Comparison of ENCODE assay signal across 8 cellular contexts in the genomic region with DNA sequence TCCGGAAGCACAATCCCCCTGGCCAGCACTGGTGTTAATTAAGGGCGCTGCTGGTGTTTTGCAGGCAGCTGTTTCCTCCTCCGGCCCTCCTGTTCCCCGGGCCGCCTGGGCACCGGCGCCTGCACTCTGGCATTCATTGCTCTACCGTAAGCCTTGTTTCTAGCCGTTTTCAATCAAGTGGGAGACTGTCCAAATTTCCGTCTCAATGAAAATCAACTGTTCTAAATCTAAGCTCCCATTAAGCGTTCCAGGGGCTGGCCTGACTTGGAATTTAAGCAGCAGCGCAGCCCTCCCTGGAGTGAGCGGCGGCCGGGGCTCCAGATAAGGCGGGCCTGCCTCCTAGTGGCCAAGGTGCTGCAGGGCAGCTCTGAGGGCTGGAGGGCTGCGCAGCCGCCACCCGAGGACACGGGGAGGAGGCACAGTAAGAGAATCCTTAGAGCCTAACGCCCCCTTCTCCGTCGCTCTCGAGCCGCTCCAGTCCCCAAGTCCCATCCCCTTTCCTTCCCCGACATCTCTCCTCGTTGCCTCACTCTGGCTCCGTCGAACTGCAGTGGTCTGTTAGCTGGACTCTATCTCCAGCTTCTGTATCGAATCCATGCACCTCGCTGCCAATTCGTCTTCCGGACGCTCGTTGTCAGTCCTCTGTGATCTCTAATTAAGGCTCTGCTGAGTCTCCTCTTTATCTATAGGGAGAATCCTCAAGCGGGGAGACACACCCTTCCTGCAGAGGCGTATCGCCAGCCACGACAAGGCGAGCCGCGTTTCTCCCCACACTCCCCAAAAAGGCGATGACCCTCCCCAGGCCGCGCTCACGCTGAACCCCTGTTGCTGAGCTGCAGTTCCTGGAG.
DNase-seq lines count a peak whose midpoint lies in the region; ATAC-seq and TF ChIP-seq lines count a peak whose summit lies in the region.

No MANE protein-coding gene starts in this region.

- peak overlapping the region; percentile 64 for H3K4me3 ChIP-seq in retinal pigment epithelial cell (ENCODE audit: low read length)

- peak; percentile 82 for DNase-seq in NCI-H1092 treated with DMSO at 0.1 percent for 48 hours (lab: John Stamatoyannopoulos, UW)
- DNase-seq in T-helper 9 cell: peak; percentile 79
- DNase-seq in astrocyte of the hippocampus (ENCODE audit: low read depth, low spot score): peak; percentile 94
- DNase-seq in hypothalamus (lab: John Stamatoyannopoulos, UW): peak; percentile 19 to 89 (median 71)
- peak; percentile 55 for DNase-seq in retinal pigment epithelial cell (ENCODE audit: low read depth)

- TF ChIP-seq CTCF in GM12873 (IDR thresholded peaks at IDR 0.05; ENCODE audit: insufficient read depth, low read depth, low read length, missing control alignments): peak; percentile 99
- peak; percentile 96 for TF ChIP-seq CTCF in retinal pigment epithelial cell (conservative IDR thresholded peaks at IDR 0.05; ENCODE audit: low read depth, low read length)

- ATAC-seq in HG02623 (IDR thresholded peaks at IDR 0.05; ENCODE audit: unreplicated experiment) (peak; percentile 99), HG02970 (IDR thresholded peaks at IDR 0.05; ENCODE audit: low FRiP score, unreplicated experiment) (no peak)
